ENCODE assay signal across 30 cellular contexts in genomic region chr7:142181211-142181610, GRCh38.
"Had no signal": no experiment of that assay in that cellular context is flagged by ENCODE, and none has a peak within 500 bp of the region (broad histone marks: within the 10 kb centered on the region; RNA-seq: fewer than 3 reads in every experiment).

No MANE protein-coding gene starts in this region.

- DNase-seq: activated CD4-positive, alpha-beta T cell treated with anti-CD3 and anti-CD28 coated beads for 48 hours; activated CD4-positive, alpha-beta T cell treated with anti-CD3 and anti-CD28 coated beads, Interleukin-2, amount 50 U/mL, for 1 hour; activated CD4-positive, alpha-beta T cell treated with anti-CD3 and anti-CD28 coated beads, Interleukin-2, amount 50 U/mL, for 48 hours; activated CD8-positive, alpha-beta memory T cell treated with anti-CD3 and anti-CD28 coated beads for 24 hours; activated CD8-positive, alpha-beta T cell treated with anti-CD3 and anti-CD28 coated beads for 36 hours; activated effector memory CD4-positive, alpha-beta T cell treated with anti-CD3 and anti-CD28 coated beads, Interleukin-2, amount 50 U/mL, for 16 hours; activated naive CD4-positive, alpha-beta T cell treated with anti-CD3 and anti-CD28 coated beads for 36 hours; activated naive CD8-positive, alpha-beta T cell treated with anti-CD3 and anti-CD28 coated beads for 36 hours; activated naive CD8-positive, alpha-beta T cell treated with anti-CD3 and anti-CD28 coated beads, Interleukin-2, amount 50 U/mL, for 24 hours; activated T-cell treated with anti-CD3 and anti-CD28 coated beads, Interleukin-2, amount 50 U/mL, for 4 hours; adrenal gland; amygdala; aorta; central memory CD4-positive, alpha-beta T cell; dorsolateral prefrontal cortex; effector memory CD4-positive, alpha-beta T cell; endodermal cell; foreskin keratinocyte; gastrocnemius medialis; glutamatergic neuron; heart left ventricle; T-helper 2 cell had no signal

- H3K36me3 Mint-ChIP-seq: activated naive CD4-positive, alpha-beta T cell treated with anti-CD3 and anti-CD28 coated beads, Interleukin-2, amount 50 U/mL, for 24 hours; activated naive CD8-positive, alpha-beta T cell treated with anti-CD3 and anti-CD28 coated beads for 36 hours; brain had no signal

- H3K27me3 Mint-ChIP-seq: dendritic cell treated with granulocyte-macrophage colony-stimulating factor and Interleukin-4, amounts not matched to agents 40 ng/mL and 50 ng/mL, for 4 days had no signal

- H3K27ac ChIP-seq: adrenal gland, breast epithelium, cardiac muscle cell, coronary artery, dorsolateral prefrontal cortex, foreskin keratinocyte, gastrocnemius medialis, heart left ventricle had no signal

- H3K4me1 Mint-ChIP-seq: activated naive CD4-positive, alpha-beta T cell treated with anti-CD3 and anti-CD28 coated beads, Interleukin-2, amount 50 U/mL, for 24 hours; brain had no signal

- ATAC-seq: activated CD8-positive, alpha-beta T cell treated with anti-CD3 and anti-CD28 coated beads for 36 hours; activated naive CD8-positive, alpha-beta T cell treated with anti-CD3 and anti-CD28 coated beads, Interleukin-2, amount 50 U/mL, for 24 hours; activated T-cell treated with anti-CD3 and anti-CD28 coated beads, Interleukin-2, amount 50 U/mL, for 4 hours; esophagus mucosa; foreskin keratinocyte; gastrocnemius medialis; heart left ventricle had no signal

- H3K9me3 ChIP-seq: adrenal gland, breast epithelium, gastrocnemius medialis, heart left ventricle had no signal

- H3K27ac Mint-ChIP-seq: activated CD8-positive, alpha-beta T cell treated with anti-CD3 and anti-CD28 coated beads for 36 hours; activated naive CD4-positive, alpha-beta T cell treated with anti-CD3 and anti-CD28 coated beads for 36 hours; activated naive CD4-positive, alpha-beta T cell treated with anti-CD3 and anti-CD28 coated beads, Interleukin-2, amount 50 U/mL, for 24 hours; activated naive CD8-positive, alpha-beta T cell treated with anti-CD3 and anti-CD28 coated beads for 36 hours; activated naive CD8-positive, alpha-beta T cell treated with anti-CD3 and anti-CD28 coated beads, Interleukin-2, amount 50 U/mL, for 24 hours; activated T-helper 2 cell treated with anti-CD3 and anti-CD28 coated beads, Interferon-gamma antibody, Interleukin-2, Interleukin-4, amounts not matched to agents 10 μg/mL and 5 μg/mL and 100 μg/mL, durations not matched to agents 14 hours and 24 hours and 36 hours; brain; dendritic cell treated with granulocyte-macrophage colony-stimulating factor and Interleukin-4, amounts not matched to agents 40 ng/mL and 50 ng/mL, for 4 days; endodermal cell had no signal

- H3K27me3 ChIP-seq: adrenal gland, breast epithelium, cardiac muscle cell, gastrocnemius medialis, heart left ventricle had no signal

- H3K9me3 Mint-ChIP-seq: activated CD8-positive, alpha-beta T cell treated with anti-CD3 and anti-CD28 coated beads for 36 hours; activated naive CD4-positive, alpha-beta T cell treated with anti-CD3 and anti-CD28 coated beads for 36 hours; activated naive CD4-positive, alpha-beta T cell treated with anti-CD3 and anti-CD28 coated beads, Interleukin-2, amount 50 U/mL, for 24 hours; activated naive CD8-positive, alpha-beta T cell treated with anti-CD3 and anti-CD28 coated beads for 36 hours; activated naive CD8-positive, alpha-beta T cell treated with anti-CD3 and anti-CD28 coated beads, Interleukin-2, amount 50 U/mL, for 24 hours; activated T-cell treated with anti-CD3 and anti-CD28 coated beads, Interleukin-2, amount 50 U/mL, for 4 hours; activated T-helper 2 cell treated with anti-CD3 and anti-CD28 coated beads, Interferon-gamma antibody, Interleukin-2, Interleukin-4, amounts not matched to agents 10 μg/mL and 5 μg/mL and 100 μg/mL, durations not matched to agents 14 hours and 24 hours and 36 hours; brain; dendritic cell treated with granulocyte-macrophage colony-stimulating factor and Interleukin-4, amounts not matched to agents 40 ng/mL and 50 ng/mL, for 4 days; endodermal cell had no signal

- H3K36me3 ChIP-seq: adrenal gland, breast epithelium, cardiac muscle cell, gastrocnemius medialis, heart left ventricle had no signal

- H3K4me3 ChIP-seq: adrenal gland, breast epithelium, cardiac muscle cell, coronary artery, dorsolateral prefrontal cortex, gastrocnemius medialis, heart left ventricle had no signal

- H3K4me3 Mint-ChIP-seq: activated CD8-positive, alpha-beta T cell treated with anti-CD3 and anti-CD28 coated beads for 36 hours; activated naive CD4-positive, alpha-beta T cell treated with anti-CD3 and anti-CD28 coated beads for 36 hours; activated naive CD4-positive, alpha-beta T cell treated with anti-CD3 and anti-CD28 coated beads, Interleukin-2, amount 50 U/mL, for 24 hours; activated naive CD8-positive, alpha-beta T cell treated with anti-CD3 and anti-CD28 coated beads for 36 hours; activated naive CD8-positive, alpha-beta T cell treated with anti-CD3 and anti-CD28 coated beads, Interleukin-2, amount 50 U/mL, for 24 hours; activated T-cell treated with anti-CD3 and anti-CD28 coated beads, Interleukin-2, amount 50 U/mL, for 4 hours; brain; dendritic cell treated with granulocyte-macrophage colony-stimulating factor and Interleukin-4, amounts not matched to agents 40 ng/mL and 50 ng/mL, for 4 days; endodermal cell had no signal

- H3K4me1 ChIP-seq: adrenal gland, breast epithelium, foreskin keratinocyte, gastrocnemius medialis, heart left ventricle had no signal
